ENCODE assay signal across 13 cellular contexts in genomic region chr11:43547411-43547718, GRCh38.
A peak's percentile ranks its signal among the peaks of the same experiment; 100 is the strongest.
DNase-seq lines count a peak whose midpoint lies in the region; ATAC-seq and TF ChIP-seq lines count a peak whose summit lies in the region.
"Had no signal": no experiment of that assay in that cellular context is flagged by ENCODE, and none has a peak within 500 bp of the region (broad histone marks: within the 10 kb centered on the region; RNA-seq: fewer than 3 reads in every experiment).

No MANE protein-coding gene starts in this region.

- peaks cover 41% of the 10 kb centered on the region for H3K27me3 Mint-ChIP-seq in activated CD4-positive, alpha-beta T cell treated with anti-CD3 and anti-CD28 coated beads for 36 hours
- peaks cover 50% of the 10 kb centered on the region for H3K27me3 Mint-ChIP-seq in type B pancreatic cell

- H3K27ac ChIP-seq in coronary artery (no peak overlapping the region), left lung (no peak overlapping the region), tibial nerve (peak overlapping the region in 1 of 4 donors; percentile 60)
- H3K27ac ChIP-seq: RWPE1 had no signal

- TF ChIP-seq POLR2A in tibial nerve (IDR thresholded peaks at IDR 0.05) = no peak

- H3K36me3 ChIP-seq in left lung (no peaks in the 10 kb centered on the region), tibial nerve (no peaks in the 10 kb centered on the region)

- CTCF ChIA-PET in activated CD4-positive, alpha-beta T cell treated with anti-CD3 and anti-CD28 coated beads for 36 hours (lab: Charles Lee) = no interaction called here

- TF ChIP-seq CTCF in coronary artery (IDR thresholded peaks at IDR 0.05) = no peak
- no peak for TF ChIP-seq CTCF in left lung (IDR thresholded peaks at IDR 0.05)
- TF ChIP-seq CTCF in type B pancreatic cell (conservative IDR thresholded peaks at IDR 0.05) = no peak
- TF ChIP-seq CTCF in tibial nerve (IDR thresholded peaks at IDR 0.05) = no peak

- H3K4me1 ChIP-seq in left lung (peaks cover 0 to 8% of the 10 kb centered on the region in 2 donors), tibial nerve (peaks cover 0 to 14% (median 0%) of the 10 kb centered on the region in 4 donors)

- H3K27me3 ChIP-seq in left lung (peaks cover 8 to 53% of the 10 kb centered on the region in 2 donors), tibial nerve (peaks cover 0 to 28% of the 10 kb centered on the region in 2 donors)

- TF ChIP-seq EP300 in tibial nerve (IDR thresholded peaks at IDR 0.05) = no peak

- H3K4me3 Mint-ChIP-seq in activated CD4-positive, alpha-beta T cell treated with anti-CD3 and anti-CD28 coated beads for 36 hours = no peak overlapping the region
- peak overlapping the region; percentile 79 for H3K4me3 Mint-ChIP-seq in type B pancreatic cell
- H3K4me3 Mint-ChIP-seq: activated naive CD4-positive, alpha-beta T cell treated with anti-CD3 and anti-CD28 coated beads for 36 hours had no signal

- H3K4me1 Mint-ChIP-seq in activated CD4-positive, alpha-beta T cell treated with anti-CD3 and anti-CD28 coated beads for 36 hours = peaks cover 2% of the 10 kb centered on the region
- H3K4me1 Mint-ChIP-seq in type B pancreatic cell (ENCODE audit: unreplicated experiment) = peaks cover 7% of the 10 kb centered on the region

- 0% methylated on average over 1 of the region's 26 CpGs; no CpG with 5 or more reads in 1 of the 2 donors for WGBS in tibial nerve, 2 donors

- no peaks in the 10 kb centered on the region for H3K9me3 ChIP-seq in left lung
- no peaks in the 10 kb centered on the region for H3K9me3 ChIP-seq in tibial nerve

- no peaks in the 10 kb centered on the region for H3K9me3 Mint-ChIP-seq in activated CD4-positive, alpha-beta T cell treated with anti-CD3 and anti-CD28 coated beads for 36 hours (ENCODE audit: low read depth)
- peaks cover 5% of the 10 kb centered on the region for H3K9me3 Mint-ChIP-seq in type B pancreatic cell
- H3K9me3 Mint-ChIP-seq: activated naive CD4-positive, alpha-beta T cell treated with anti-CD3 and anti-CD28 coated beads for 36 hours had no signal

- intact Hi-C loops in activated CD4-positive, alpha-beta T cell treated with anti-CD3 and anti-CD28 coated beads for 36 hours (cut with DNase I, micrococcal nuclease) = no loop called here
- intact Hi-C loops in left lung (cut with DNase I) = no loop called here
- intact Hi-C loops in posterior vena cava (cut with DNase I) = no loop called here

- H3K4me3 ChIP-seq in coronary artery (peak overlapping the region; percentile 58), left lung (no peak overlapping the region), tibial nerve (peak overlapping the region in 2 of 4 donors; percentile 9 to 39)

- H3K27ac Mint-ChIP-seq in activated CD4-positive, alpha-beta T cell treated with anti-CD3 and anti-CD28 coated beads for 36 hours = no peak overlapping the region
- no peak overlapping the region for H3K27ac Mint-ChIP-seq in type B pancreatic cell
- H3K27ac Mint-ChIP-seq: activated naive CD4-positive, alpha-beta T cell treated with anti-CD3 and anti-CD28 coated beads for 36 hours had no signal

- no peaks in the 10 kb centered on the region for H3K36me3 Mint-ChIP-seq in activated CD4-positive, alpha-beta T cell treated with anti-CD3 and anti-CD28 coated beads for 36 hours (ENCODE audit: low read depth)
- no peaks in the 10 kb centered on the region for H3K36me3 Mint-ChIP-seq in type B pancreatic cell

- POLR2A ChIA-PET in activated CD4-positive, alpha-beta T cell treated with anti-CD3 and anti-CD28 coated beads for 36 hours (lab: Charles Lee) = no interaction called here

- DNase-seq in activated CD4-positive, alpha-beta T cell treated with anti-CD3 and anti-CD28 coated beads for 36 hours = peak; percentile 13
- no peak for DNase-seq in activated CD4-positive, alpha-beta T cell treated with anti-CD3 and anti-CD28 coated beads, Interleukin-2, amount 50 U/mL, for 1 hour
- DNase-seq in coronary artery (ENCODE audit: low spot score) (no peak), left lung (peak in 1 of 2 donors; percentile 32), type B pancreatic cell (ENCODE audit: extremely low spot score, unreplicated experiment) (no peak), tibial nerve (ENCODE audit: low spot score in 2 of 2) (no peak), posterior vena cava (ENCODE audit: low spot score) (no peak)
- DNase-seq: activated naive CD4-positive, alpha-beta T cell treated with anti-CD3 and anti-CD28 coated beads for 36 hours; effector CD8-positive, alpha-beta T cell; kidney glomerular epithelial cell had no signal

- no peak for ATAC-seq in activated CD4-positive, alpha-beta T cell treated with anti-CD3 and anti-CD28 coated beads for 36 hours
- ATAC-seq in left lung (peak; percentile 53), GM21529 (IDR thresholded peaks at IDR 0.05; ENCODE audit: unreplicated experiment) (no peak)
- ATAC-seq: activated CD4-positive, CD25-positive, alpha-beta regulatory T cell treated with anti-CD3 and anti-CD28 coated beads, Interleukin-2, amount 50 U/mL, for 24 hours had no signal
